24 cellular contexts compared by ENCODE assay signal in genomic region chr7:148395292-148395691, GRCh38.
DNase-seq lines count a peak whose midpoint lies in the region; ATAC-seq and TF ChIP-seq lines count a peak whose summit lies in the region.
"Had no signal": no experiment of that assay in that cellular context is flagged by ENCODE, and none has a peak within 500 bp of the region (broad histone marks: within the 10 kb centered on the region; RNA-seq: fewer than 3 reads in every experiment).

No MANE protein-coding gene starts in this region.

- H3K14ac ChIP-seq in neuronal stem cell (ENCODE audit: low read length), result no peak overlapping the region

- CTCF ChIA-PET in HCT116 (lab: Charles Lee), result no interaction called here
- CTCF ChIA-PET in WTC11 (lab: Charles Lee), result interaction anchor here (0.6 to 0.9 kb wide), 2 partner anchors 10 to 14 kb away, joined by 3 to 4 read pairs; no protein-coding TSS in a partner anchor

- no peak for TF ChIP-seq RAD21 in HCT116 (IDR thresholded peaks at IDR 0.05; ENCODE audit: low read depth)

- no peaks in the 10 kb centered on the region for H3K27me3 Mint-ChIP-seq in WTC11 (ENCODE audit: low read depth)

- peak; percentile 53; the same call in 1 of the 2 replicates for ATAC-seq in HCT116
- ATAC-seq in WTC11, result peak; percentile 67
- ATAC-seq: activated CD8-positive, alpha-beta T cell treated with anti-CD3 and anti-CD28 coated beads, Interleukin-2, amount 10 ng/mL, durations not matched to agents 7 days and 5 days; HepG2; naive thymus-derived CD8-positive, alpha-beta T cell had no signal

- H3K79me1 ChIP-seq in neuronal stem cell (ENCODE audit: low read depth, low read length), result peaks cover 6% of the 10 kb centered on the region

- peaks cover 82% of the 10 kb centered on the region for H3K4me1 Mint-ChIP-seq in WTC11

- H4K8ac ChIP-seq in neuronal stem cell (ENCODE audit: low read depth, low read length), result no peak overlapping the region

- H3K9ac ChIP-seq in HCT116 (ENCODE audit: low read length) (no peak overlapping the region), iPS-18a (ENCODE audit: low read length) (peak overlapping the region; percentile 1), neuronal stem cell (ENCODE audit: low read depth, low read length, poor library complexity) (no peak overlapping the region)

- H3K36me3 Mint-ChIP-seq in WTC11, result peaks cover 6% of the 10 kb centered on the region
- H3K36me3 Mint-ChIP-seq: activated naive CD8-positive, alpha-beta T cell; naive thymus-derived CD8-positive, alpha-beta T cell; type B pancreatic cell had no signal

- H2BK5ac ChIP-seq in neuronal stem cell (ENCODE audit: low read length), result no peak overlapping the region

- no peak overlapping the region for H2BK15ac ChIP-seq in neuronal stem cell (ENCODE audit: low read length)

- no peak overlapping the region for H4K91ac ChIP-seq in neuronal stem cell (ENCODE audit: low read depth, low read length, poor library complexity)

- no peak for TF ChIP-seq POLR2A in HCT116 (IDR thresholded peaks at IDR 0.05; ENCODE audit: borderline replicate concordance, extremely low read depth, insufficient read depth, insufficient read length)

- H3K4me3 Mint-ChIP-seq in WTC11, result no peak overlapping the region
- H3K4me3 Mint-ChIP-seq: activated CD8-positive, alpha-beta T cell treated with anti-CD3 and anti-CD28 coated beads, Interleukin-2, amount 10 ng/mL, durations not matched to agents 7 days and 5 days; activated naive CD8-positive, alpha-beta T cell; dendritic cell treated with granulocyte-macrophage colony-stimulating factor and Interleukin-4, amounts not matched to agents 40 ng/mL and 50 ng/mL, for 4 days; naive thymus-derived CD8-positive, alpha-beta T cell had no signal

- intact Hi-C loops in HCT116 (cut with micrococcal nuclease), result no loop called here

- H3K23ac ChIP-seq in neuronal stem cell (ENCODE audit: low read depth, low read length, poor library complexity), result no peak overlapping the region

- H3K9me3 Mint-ChIP-seq in WTC11, result peaks cover 5% of the 10 kb centered on the region; the same call in 1 of the 2 replicates
- H3K9me3 Mint-ChIP-seq: dendritic cell treated with granulocyte-macrophage colony-stimulating factor and Interleukin-4, amounts not matched to agents 40 ng/mL and 50 ng/mL, for 4 days; type B pancreatic cell had no signal

- no peaks in the 10 kb centered on the region for H4K20me1 ChIP-seq in HCT116 (ENCODE audit: insufficient read depth)

- DNase-seq in HCT116 (ENCODE audit: low read depth, low spot score), result no peak
- DNase-seq in WTC11 (ENCODE audit: low spot score), result peak; percentile 32
- no peak for DNase-seq in neuronal stem cell (ENCODE audit: low spot score)
- DNase-seq in NCI-H2029 (lab: John Stamatoyannopoulos, UW), result no peak
- DNase-seq in T-helper 2 cell, result no peak
- DNase-seq in hippocampal formation (lab: John Stamatoyannopoulos, UW), result no peak
- DNase-seq: activated CD4-positive, CD25-positive, alpha-beta regulatory T cell treated with anti-CD3 and anti-CD28 coated beads, Interleukin-2, amount 50 U/mL, for 72 hours; activated CD8-positive, alpha-beta T cell treated with anti-CD3 and anti-CD28 coated beads, Interleukin-2, amount 10 ng/mL, durations not matched to agents 7 days and 5 days; activated T-cell treated with anti-CD3 and anti-CD28 coated beads for 4 hours; aorta; Caco-2; central memory CD4-positive, alpha-beta T cell; DMS79; Kasumi-1; naive thymus-derived CD8-positive, alpha-beta T cell; NCI-H526 treated with DMSO at 0.1 percent for 48 hours; stimulated activated CD4-positive, alpha-beta T cell treated with anti-CD3 and anti-CD28 coated beads, Interleukin-2, amount 100 ng/mL, for 48 hours had no signal

- H2BK12ac ChIP-seq in neuronal stem cell (ENCODE audit: low read length), result no peak overlapping the region

- no CpG with 5 or more reads among the region's 6 CpGs for WGBS in neuronal stem cell (ENCODE audit: extremely low coverage in 2 of 2, insufficient read length in 2 of 2, insufficient replicate concordance in 1 of 2), 2 donors

- H3K27me3 ChIP-seq in HCT116 (ENCODE audit: insufficient read depth, low read length), result peaks cover 27% of the 10 kb centered on the region; the same call in 1 of the 2 replicates
- H3K27me3 ChIP-seq in iPS-18a (ENCODE audit: control insufficient read depth, insufficient read depth, low read length), result no peaks in the 10 kb centered on the region
- H3K27me3 ChIP-seq in neuronal stem cell (ENCODE audit: control insufficient read depth in 3 of 3, insufficient read depth in 3 of 3, low read depth in 1 of 3, low read length in 3 of 3), result no peaks in the 10 kb centered on the region
- H3K27me3 ChIP-seq: right atrium auricular region had no signal

- H3K9me3 ChIP-seq in HCT116 (ENCODE audit: control insufficient read depth in 1 of 2, insufficient read depth in 1 of 2, low read depth in 1 of 2, low read length in 2 of 2) (no peaks in the 10 kb centered on the region), iPS-18a (ENCODE audit: control insufficient read depth, low read depth, low read length) (no peaks in the 10 kb centered on the region), neuronal stem cell (replicated peaks in 1 of 2; ENCODE audit: control insufficient read depth in 2 of 2, insufficient read depth in 1 of 2, low read depth in 1 of 2, low read length in 2 of 2) (peaks cover 0 to 3% of the 10 kb centered on the region in 2 donors)
- H3K9me3 ChIP-seq: Caco-2, right atrium auricular region, SJSA1 had no signal

- no peak overlapping the region for H2AFZ ChIP-seq in HCT116 (ENCODE audit: low read depth, low read length, poor library complexity, severe bottlenecking)
- peak overlapping the region; percentile 55 for H2AFZ ChIP-seq in neuronal stem cell (ENCODE audit: low read length)

- no peak overlapping the region for H2BK120ac ChIP-seq in neuronal stem cell (ENCODE audit: low read depth, low read length)

- no peak for TF ChIP-seq CTCF in HCT116 (IDR thresholded peaks at IDR 0.05 in 2 of 3, conservative IDR thresholded peaks at IDR 0.05 in 1 of 3; ENCODE audit: borderline replicate concordance in 1 of 3, insufficient read depth in 1 of 3, low read depth in 2 of 3, low read length in 2 of 3)
- no peak for TF ChIP-seq CTCF in WTC11 (IDR thresholded peaks at IDR 0.05)

- H3K27ac Mint-ChIP-seq in WTC11, result peak overlapping the region; percentile 66; the same call in 1 of the 2 replicates
- H3K27ac Mint-ChIP-seq: activated CD8-positive, alpha-beta T cell treated with anti-CD3 and anti-CD28 coated beads, Interleukin-2, amount 10 ng/mL, durations not matched to agents 7 days and 5 days; activated naive CD8-positive, alpha-beta T cell; dendritic cell treated with granulocyte-macrophage colony-stimulating factor and Interleukin-4, amounts not matched to agents 40 ng/mL and 50 ng/mL, for 4 days had no signal

- H3K36me3 ChIP-seq in HCT116 (ENCODE audit: control insufficient read depth in 1 of 2, insufficient read depth in 2 of 2, low read length in 2 of 2) (no peaks in the 10 kb centered on the region), iPS-18a (ENCODE audit: control insufficient read depth, low read depth, low read length) (no peaks in the 10 kb centered on the region), neuronal stem cell (replicated peaks in 1 of 2; ENCODE audit: control insufficient read depth in 2 of 2, insufficient read depth in 2 of 2, low read length in 2 of 2) (peaks cover 0 to 3% of the 10 kb centered on the region in 2 donors)
- H3K36me3 ChIP-seq: right atrium auricular region, SJSA1 had no signal

- no peak overlapping the region for H3K18ac ChIP-seq in neuronal stem cell (ENCODE audit: low read length)

- H3K4me2 ChIP-seq in HCT116 (ENCODE audit: low read length) (no peak overlapping the region), neuronal stem cell (ENCODE audit: insufficient read depth, low read length, poor library complexity, severe bottlenecking) (no peak overlapping the region)

- no peak overlapping the region for H3K27ac ChIP-seq in HCT116 (ENCODE audit: low read depth, low read length)
- H3K27ac ChIP-seq in iPS-18a (ENCODE audit: low read length), result peak overlapping the region; percentile 62
- no peak overlapping the region for H3K27ac ChIP-seq in neuronal stem cell (replicated peaks; ENCODE audit: low read length)
- H3K27ac ChIP-seq: right atrium auricular region, SJSA1 had no signal

- no peaks in the 10 kb centered on the region for H3K79me2 ChIP-seq in HCT116 (ENCODE audit: insufficient read depth, low read length)

- H3K4ac ChIP-seq in neuronal stem cell (ENCODE audit: low read length), result no peak overlapping the region

- H2AK5ac ChIP-seq in neuronal stem cell (ENCODE audit: low read depth, low read length), result no peak overlapping the region

- no peaks in the 10 kb centered on the region for H3K9me2 ChIP-seq in HCT116 (ENCODE audit: insufficient read depth)

- RAD21 ChIA-PET in HCT116 (lab: Charles Lee; ENCODE audit: low non-redundant PET in 1 of 2, low total read pairs in 2 of 2, uncharacterized antibody in 2 of 2, unreplicated experiment in 2 of 2), result no interaction called here

- no TSS peak for BruUV-seq in HCT116 (replicated peaks; lab: Mats Ljungman, UMichigan)

- no peaks in the 10 kb centered on the region for H3K4me1 ChIP-seq in HCT116 (ENCODE audit: control insufficient read depth in 1 of 2, insufficient read depth in 2 of 2, low read length in 2 of 2)
- peaks cover 63% of the 10 kb centered on the region for H3K4me1 ChIP-seq in iPS-18a (ENCODE audit: control insufficient read depth, low read depth, low read length)
- peaks cover 19 to 23% of the 10 kb centered on the region in 2 donors for H3K4me1 ChIP-seq in neuronal stem cell (ENCODE audit: control insufficient read depth in 2 of 2, insufficient read depth in 1 of 2, low read depth in 1 of 2, low read length in 2 of 2)
- H3K4me1 ChIP-seq: Caco-2, right atrium auricular region, SJSA1 had no signal

- POLR2A ChIA-PET in HCT116 (lab: Charles Lee) (no interaction called here), WTC11 (lab: Charles Lee) (interaction anchor here (0.6 kb wide), 1 partner anchor 147 kb away, joined by 5 read pairs; no protein-coding TSS in a partner anchor)

- H3K4me3 ChIP-seq in HCT116 (replicated peaks in 1 of 2; ENCODE audit: low read depth in 1 of 2, low read length in 2 of 2) (no peak overlapping the region), iPS-18a (ENCODE audit: low read length) (peak overlapping the region; percentile 12), neuronal stem cell (ENCODE audit: low read length in 2 of 2) (peak overlapping the region in 1 of 2 donors; percentile 8)
- H3K4me3 ChIP-seq: right atrium auricular region, SJSA1 had no signal

TF ChIP-seq in HCT116, 20 proteins besides CTCF, POLR2A, EP300 and RAD21 (continues in another document):
- no peak for TF ChIP-seq EZH2 (IDR thresholded peaks at IDR 0.05)
- TF ChIP-seq ZFX (IDR thresholded peaks at IDR 0.05), result no peak

TF ChIP-seq in WTC11, 78 proteins besides CTCF, POLR2A, EP300 and RAD21 (continues in another document):
- TF ChIP-seq JAZF1 (CRISPR knock-in tag; IDR thresholded peaks at IDR 0.05), result no peak
- no peak for TF ChIP-seq ZNF219 (CRISPR knock-in tag; IDR thresholded peaks at IDR 0.05; ENCODE audit: borderline replicate concordance)
